Comparison of ENCODE assay signal across 1 cellular context in the genomic region with DNA sequence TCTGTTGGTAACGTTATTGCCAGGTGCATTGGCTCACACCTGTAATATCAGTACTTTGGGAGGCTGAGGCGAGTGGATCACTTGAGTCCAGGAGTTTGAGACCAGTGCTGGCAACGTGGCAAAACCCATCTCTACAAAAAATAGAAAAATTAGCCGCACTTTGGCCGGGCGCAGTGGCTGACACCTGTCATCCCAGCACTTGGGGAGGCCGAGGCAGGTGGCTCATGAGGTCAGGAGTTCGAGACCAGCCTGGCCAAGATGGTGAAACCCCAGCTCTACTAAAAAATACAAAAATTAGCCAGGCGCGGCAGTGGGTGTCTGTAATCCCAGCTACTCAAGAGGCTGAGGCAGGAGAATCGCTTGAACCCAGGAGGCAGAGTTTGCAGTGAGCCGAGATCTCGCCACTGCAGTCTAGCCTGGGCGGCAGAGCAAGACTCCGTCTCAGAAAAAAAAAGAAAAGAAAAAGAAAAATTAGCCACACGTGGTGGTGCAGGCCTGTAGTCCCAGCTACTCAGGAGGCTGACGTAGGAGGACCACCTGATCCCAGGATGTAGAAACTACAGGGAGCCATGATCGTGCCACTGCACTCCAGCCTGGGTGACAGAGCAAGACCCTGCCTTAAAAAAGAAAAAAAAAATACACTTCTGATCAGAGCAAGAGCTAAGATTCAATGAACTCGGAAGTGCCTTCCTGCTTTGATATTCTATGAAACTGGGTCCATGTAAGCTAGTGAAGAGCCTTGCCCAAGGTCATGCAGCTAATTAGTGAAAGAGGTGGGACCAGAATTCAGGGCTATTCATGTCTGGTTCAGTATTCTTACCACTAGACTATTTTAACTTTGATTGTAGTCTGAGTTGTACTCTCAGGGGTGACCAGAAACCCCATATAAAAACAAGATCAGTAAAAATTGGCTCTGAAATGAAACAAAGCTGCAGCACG.
TF ChIP-seq lines count a peak whose summit lies in the region.

No MANE protein-coding gene starts in this region.

TF ChIP-seq in HepG2, 621 proteins besides CTCF, POLR2A, EP300 and RAD21 (continues in another document):
- no peak for TF ChIP-seq TGIF2 (CRISPR knock-in tag; IDR thresholded peaks at IDR 0.05)
- TF ChIP-seq RBAK (CRISPR knock-in tag; IDR thresholded peaks at IDR 0.05) = 0 out of 2 replicates have a peak, but pooled peaks have one; percentile 32
- TF ChIP-seq HES4 (CRISPR knock-in tag; IDR thresholded peaks at IDR 0.05; ENCODE audit: borderline replicate concordance) = 0 out of 2 replicates have a peak, but pooled peaks have one; percentile 46
- TF ChIP-seq ZNF501 (CRISPR knock-in tag; IDR thresholded peaks at IDR 0.05) = peak; percentile 78
- TF ChIP-seq, protein P1, sequence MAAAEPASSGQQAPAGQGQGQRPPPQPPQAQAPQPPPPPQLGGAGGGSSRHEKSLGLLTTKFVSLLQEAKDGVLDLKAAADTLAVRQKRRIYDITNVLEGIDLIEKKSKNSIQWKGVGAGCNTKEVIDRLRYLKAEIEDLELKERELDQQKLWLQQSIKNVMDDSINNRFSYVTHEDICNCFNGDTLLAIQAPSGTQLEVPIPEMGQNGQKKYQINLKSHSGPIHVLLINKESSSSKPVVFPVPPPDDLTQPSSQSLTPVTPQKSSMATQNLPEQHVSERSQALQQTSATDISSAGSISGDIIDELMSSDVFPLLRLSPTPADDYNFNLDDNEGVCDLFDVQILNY (CRISPR knock-in tag; conservative IDR thresholded peaks at IDR 0.05) = no peak
- no peak for TF ChIP-seq BRCA1 (CRISPR knock-in tag; IDR thresholded peaks at IDR 0.05)
- TF ChIP-seq, protein P2, sequence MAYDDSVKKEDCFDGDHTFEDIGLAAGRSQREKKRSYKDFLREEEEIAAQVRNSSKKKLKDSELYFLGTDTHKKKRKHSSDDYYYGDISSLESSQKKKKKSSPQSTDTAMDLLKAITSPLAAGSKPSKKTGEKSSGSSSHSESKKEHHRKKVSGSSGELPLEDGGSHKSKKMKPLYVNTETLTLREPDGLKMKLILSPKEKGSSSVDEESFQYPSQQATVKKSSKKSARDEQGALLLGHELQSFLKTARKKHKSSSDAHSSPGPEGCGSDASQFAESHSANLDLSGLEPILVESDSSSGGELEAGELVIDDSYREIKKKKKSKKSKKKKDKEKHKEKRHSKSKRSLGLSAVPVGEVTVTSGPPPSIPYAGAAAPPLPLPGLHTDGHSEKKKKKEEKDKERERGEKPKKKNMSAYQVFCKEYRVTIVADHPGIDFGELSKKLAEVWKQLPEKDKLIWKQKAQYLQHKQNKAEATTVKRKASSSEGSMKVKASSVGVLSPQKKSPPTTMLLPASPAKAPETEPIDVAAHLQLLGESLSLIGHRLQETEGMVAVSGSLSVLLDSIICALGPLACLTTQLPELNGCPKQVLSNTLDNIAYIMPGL (CRISPR knock-in tag; IDR thresholded peaks at IDR 0.05; ENCODE audit: borderline replicate concordance in 1 of 2, low read depth in 1 of 2) = no peak
- peak; percentile 53; the same call in 1 of the 2 replicates for TF ChIP-seq ARNT2 (CRISPR knock-in tag; IDR thresholded peaks at IDR 0.05; ENCODE audit: low read depth)
- no peak for TF ChIP-seq ZNF589 (CRISPR knock-in tag; conservative IDR thresholded peaks at IDR 0.05)
- no peak for TF ChIP-seq REL (CRISPR knock-in tag; conservative IDR thresholded peaks at IDR 0.05)
- no peak for TF ChIP-seq ZNF20 (CRISPR knock-in tag; IDR thresholded peaks at IDR 0.05)
- TF ChIP-seq SIX4 (CRISPR knock-in tag; IDR thresholded peaks at IDR 0.05) = no peak
- TF ChIP-seq SOX13 (IDR thresholded peaks at IDR 0.05) = no peak
- peak in 1 of 2 experiments; percentile 16; a peak in 1 of 4 replicates for TF ChIP-seq SOX13 (CRISPR knock-in tag; conservative IDR thresholded peaks at IDR 0.05 in 1 of 2, IDR thresholded peaks at IDR 0.05 in 1 of 2)
- TF ChIP-seq DNMT3B (CRISPR knock-in tag; conservative IDR thresholded peaks at IDR 0.05) = no peak
- TF ChIP-seq REPIN1 (CRISPR knock-in tag; IDR thresholded peaks at IDR 0.05; ENCODE audit: borderline replicate concordance, low read depth) = no peak
- no peak for TF ChIP-seq MBD4 (IDR thresholded peaks at IDR 0.05; ENCODE audit: borderline replicate concordance, low read length)
- no peak for TF ChIP-seq THAP11 (CRISPR knock-in tag; IDR thresholded peaks at IDR 0.05)
- TF ChIP-seq, protein P3, sequence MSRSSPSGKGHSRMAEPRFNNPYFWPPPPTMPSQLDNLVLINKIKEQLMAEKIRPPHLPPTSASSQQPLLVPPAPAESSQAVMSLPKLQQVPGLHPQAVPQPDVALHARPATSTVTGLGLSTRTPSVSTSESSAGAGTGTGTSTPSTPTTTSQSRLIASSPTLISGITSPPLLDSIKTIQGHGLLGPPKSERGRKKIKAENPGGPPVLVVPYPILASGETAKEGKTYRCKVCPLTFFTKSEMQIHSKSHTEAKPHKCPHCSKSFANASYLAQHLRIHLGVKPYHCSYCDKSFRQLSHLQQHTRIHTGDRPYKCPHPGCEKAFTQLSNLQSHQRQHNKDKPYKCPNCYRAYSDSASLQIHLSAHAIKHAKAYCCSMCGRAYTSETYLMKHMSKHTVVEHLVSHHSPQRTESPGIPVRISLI (CRISPR knock-in tag; IDR thresholded peaks at IDR 0.05; ENCODE audit: borderline replicate concordance) = peak; percentile 59; the same call in 1 of the 2 replicates
- TF ChIP-seq ELF4 (CRISPR knock-in tag; IDR thresholded peaks at IDR 0.05; ENCODE audit: borderline replicate concordance) = peak; percentile 21; the same call in 1 of the 2 replicates
- no peak for TF ChIP-seq ZNF549 (CRISPR knock-in tag; IDR thresholded peaks at IDR 0.05)
- TF ChIP-seq ZNF264 (CRISPR knock-in tag; IDR thresholded peaks at IDR 0.05) = peak; percentile 15; the same call in 1 of the 2 replicates
- no peak for TF ChIP-seq PCBP1 (IDR thresholded peaks at IDR 0.05; ENCODE audit: borderline replicate concordance, low read depth, low read length)
- TF ChIP-seq, protein P4, sequence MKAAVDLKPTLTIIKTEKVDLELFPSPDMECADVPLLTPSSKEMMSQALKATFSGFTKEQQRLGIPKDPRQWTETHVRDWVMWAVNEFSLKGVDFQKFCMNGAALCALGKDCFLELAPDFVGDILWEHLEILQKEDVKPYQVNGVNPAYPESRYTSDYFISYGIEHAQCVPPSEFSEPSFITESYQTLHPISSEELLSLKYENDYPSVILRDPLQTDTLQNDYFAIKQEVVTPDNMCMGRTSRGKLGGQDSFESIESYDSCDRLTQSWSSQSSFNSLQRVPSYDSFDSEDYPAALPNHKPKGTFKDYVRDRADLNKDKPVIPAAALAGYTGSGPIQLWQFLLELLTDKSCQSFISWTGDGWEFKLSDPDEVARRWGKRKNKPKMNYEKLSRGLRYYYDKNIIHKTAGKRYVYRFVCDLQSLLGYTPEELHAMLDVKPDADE (CRISPR knock-in tag; IDR thresholded peaks at IDR 0.05) = no peak
- TF ChIP-seq, protein P5, sequence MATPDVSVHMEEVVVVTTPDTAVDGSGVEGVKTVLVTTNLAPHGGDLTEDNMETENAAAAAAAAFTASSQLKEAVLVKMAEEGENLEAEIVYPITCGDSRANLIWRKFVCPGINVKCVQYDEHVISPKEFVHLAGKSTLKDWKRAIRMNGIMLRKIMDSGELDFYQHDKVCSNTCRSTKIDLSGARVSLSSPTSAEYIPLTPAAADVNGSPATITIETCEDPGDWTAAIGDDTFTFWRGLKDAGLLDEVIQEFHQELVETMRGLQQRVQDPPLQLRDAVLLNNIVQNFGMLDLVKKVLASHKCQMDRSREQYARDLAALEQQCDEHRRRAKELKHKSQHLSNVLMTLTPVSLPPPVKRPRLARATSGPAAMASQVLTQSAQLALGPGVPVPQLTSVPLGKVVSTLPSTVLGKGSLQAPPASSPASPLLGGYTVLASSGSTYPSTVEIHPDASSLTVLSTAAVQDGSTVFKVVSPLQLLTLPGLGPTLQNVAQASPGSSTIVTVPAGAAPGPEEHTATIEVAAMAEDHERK (CRISPR knock-in tag; IDR thresholded peaks at IDR 0.05; ENCODE audit: low read depth) = no peak
- TF ChIP-seq CBX2 (IDR thresholded peaks at IDR 0.05; ENCODE audit: low read depth, low read length) = no peak
- no peak for TF ChIP-seq CBX2 (CRISPR knock-in tag; IDR thresholded peaks at IDR 0.05; ENCODE audit: low read depth)
- TF ChIP-seq, protein P6, sequence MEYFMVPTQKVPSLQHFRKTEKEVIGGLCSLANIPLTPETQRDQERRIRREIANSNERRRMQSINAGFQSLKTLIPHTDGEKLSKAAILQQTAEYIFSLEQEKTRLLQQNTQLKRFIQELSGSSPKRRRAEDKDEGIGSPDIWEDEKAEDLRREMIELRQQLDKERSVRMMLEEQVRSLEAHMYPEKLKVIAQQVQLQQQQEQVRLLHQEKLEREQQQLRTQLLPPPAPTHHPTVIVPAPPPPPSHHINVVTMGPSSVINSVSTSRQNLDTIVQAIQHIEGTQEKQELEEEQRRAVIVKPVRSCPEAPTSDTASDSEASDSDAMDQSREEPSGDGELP (IDR thresholded peaks at IDR 0.05; ENCODE audit: borderline replicate concordance, low read depth) = no peak
- TF ChIP-seq LCORL (IDR thresholded peaks at IDR 0.05) = no peak
- no peak for TF ChIP-seq LCORL (CRISPR knock-in tag; IDR thresholded peaks at IDR 0.05)
- no peak for TF ChIP-seq CHD2 (IDR thresholded peaks at IDR 0.05; ENCODE audit: low read depth, low read length)
- 0 out of 2 replicates have a peak, but pooled peaks have one; percentile 12 for TF ChIP-seq BCL6 (CRISPR knock-in tag; IDR thresholded peaks at IDR 0.05)
- TF ChIP-seq, protein P7, sequence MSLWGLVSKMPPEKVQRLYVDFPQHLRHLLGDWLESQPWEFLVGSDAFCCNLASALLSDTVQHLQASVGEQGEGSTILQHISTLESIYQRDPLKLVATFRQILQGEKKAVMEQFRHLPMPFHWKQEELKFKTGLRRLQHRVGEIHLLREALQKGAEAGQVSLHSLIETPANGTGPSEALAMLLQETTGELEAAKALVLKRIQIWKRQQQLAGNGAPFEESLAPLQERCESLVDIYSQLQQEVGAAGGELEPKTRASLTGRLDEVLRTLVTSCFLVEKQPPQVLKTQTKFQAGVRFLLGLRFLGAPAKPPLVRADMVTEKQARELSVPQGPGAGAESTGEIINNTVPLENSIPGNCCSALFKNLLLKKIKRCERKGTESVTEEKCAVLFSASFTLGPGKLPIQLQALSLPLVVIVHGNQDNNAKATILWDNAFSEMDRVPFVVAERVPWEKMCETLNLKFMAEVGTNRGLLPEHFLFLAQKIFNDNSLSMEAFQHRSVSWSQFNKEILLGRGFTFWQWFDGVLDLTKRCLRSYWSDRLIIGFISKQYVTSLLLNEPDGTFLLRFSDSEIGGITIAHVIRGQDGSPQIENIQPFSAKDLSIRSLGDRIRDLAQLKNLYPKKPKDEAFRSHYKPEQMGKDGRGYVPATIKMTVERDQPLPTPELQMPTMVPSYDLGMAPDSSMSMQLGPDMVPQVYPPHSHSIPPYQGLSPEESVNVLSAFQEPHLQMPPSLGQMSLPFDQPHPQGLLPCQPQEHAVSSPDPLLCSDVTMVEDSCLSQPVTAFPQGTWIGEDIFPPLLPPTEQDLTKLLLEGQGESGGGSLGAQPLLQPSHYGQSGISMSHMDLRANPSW (CRISPR knock-in tag; IDR thresholded peaks at IDR 0.05; ENCODE audit: borderline replicate concordance) = 0 out of 2 replicates have a peak, but pooled peaks have one; percentile 1
- TF ChIP-seq ZNF24 (IDR thresholded peaks at IDR 0.05) = no peak
- TF ChIP-seq PRMT3 (CRISPR knock-in tag; IDR thresholded peaks at IDR 0.05; ENCODE audit: borderline replicate concordance, low read depth) = no peak
- TF ChIP-seq ERF (CRISPR knock-in tag; IDR thresholded peaks at IDR 0.05) = no peak; the same call in 1 of the 2 replicates
- no peak for TF ChIP-seq ZNF672 (CRISPR knock-in tag; IDR thresholded peaks at IDR 0.05)
- TF ChIP-seq HOXA5 (CRISPR knock-in tag; IDR thresholded peaks at IDR 0.05) = 0 out of 2 replicates have a peak, but pooled peaks have one; percentile 42
- TF ChIP-seq TBP (CRISPR knock-in tag; IDR thresholded peaks at IDR 0.05) = no peak
- no peak for TF ChIP-seq KMT2B (CRISPR knock-in tag; IDR thresholded peaks at IDR 0.05)
- peak; percentile 33; the same call in 1 of the 2 replicates for TF ChIP-seq SALL1 (CRISPR knock-in tag; IDR thresholded peaks at IDR 0.05)
- 0 out of 2 replicates have a peak, but pooled peaks have one; percentile 5 for TF ChIP-seq ZNF816 (CRISPR knock-in tag; IDR thresholded peaks at IDR 0.05; ENCODE audit: borderline replicate concordance)
- TF ChIP-seq, protein P8, sequence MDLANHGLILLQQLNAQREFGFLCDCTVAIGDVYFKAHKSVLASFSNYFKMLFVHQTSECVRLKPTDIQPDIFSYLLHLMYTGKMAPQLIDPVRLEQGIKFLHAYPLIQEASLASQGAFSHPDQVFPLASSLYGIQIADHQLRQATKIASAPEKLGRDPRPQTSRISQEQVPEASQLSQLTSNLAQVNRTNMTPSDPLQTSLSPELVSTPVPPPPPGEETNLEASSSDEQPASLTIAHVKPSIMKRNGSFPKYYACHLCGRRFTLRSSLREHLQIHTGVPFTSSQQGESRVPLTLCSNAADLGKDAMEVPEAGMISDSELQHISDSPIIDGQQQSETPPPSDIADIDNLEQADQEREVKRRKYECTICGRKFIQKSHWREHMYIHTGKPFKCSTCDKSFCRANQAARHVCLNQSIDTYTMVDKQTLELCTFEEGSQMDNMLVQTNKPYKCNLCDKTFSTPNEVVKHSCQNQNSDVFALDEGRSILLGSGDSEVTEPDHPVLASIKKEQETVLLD (CRISPR knock-in tag; IDR thresholded peaks at IDR 0.05; ENCODE audit: low read depth) = no peak
- TF ChIP-seq NFYB (CRISPR knock-in tag; IDR thresholded peaks at IDR 0.05) = no peak
- no peak for TF ChIP-seq NCOR1 (IDR thresholded peaks at IDR 0.05; ENCODE audit: borderline replicate concordance, low read length)
- TF ChIP-seq NRL (CRISPR knock-in tag; IDR thresholded peaks at IDR 0.05; ENCODE audit: borderline replicate concordance) = no peak; the same call in 1 of the 2 replicates
- TF ChIP-seq TOE1 (CRISPR knock-in tag; IDR thresholded peaks at IDR 0.05) = no peak
- TF ChIP-seq ZSCAN21 (CRISPR knock-in tag; IDR thresholded peaks at IDR 0.05; ENCODE audit: borderline replicate concordance) = no peak
- TF ChIP-seq ZNF136 (CRISPR knock-in tag; IDR thresholded peaks at IDR 0.05; ENCODE audit: low read depth) = no peak
- TF ChIP-seq ZNF326 (CRISPR knock-in tag; IDR thresholded peaks at IDR 0.05; ENCODE audit: borderline replicate concordance) = no peak
